ENCODE assay signal across 9 cellular contexts in genomic region chr19:12331211-12331941, GRCh38. TPM values are rescaled to one million over a fixed set of nuclear protein-coding genes. Genes with fewer than 3 reads are reported as not detected.
DNase-seq lines count a peak whose midpoint lies in the region; ATAC-seq, FAIRE-seq and TF ChIP-seq lines count a peak whose summit lies in the region.
"Had no signal": no experiment of that assay in that cellular context is flagged by ENCODE, and none has a peak within 500 bp of the region (broad histone marks: within the 10 kb centered on the region; RNA-seq: fewer than 3 reads in every experiment).

No MANE protein-coding gene starts in this region.

- no peaks in the 10 kb centered on the region for H3K36me3 ChIP-seq in hepatocyte (replicated peaks; ENCODE audit: insufficient read depth, low read depth)

- no peaks in the 10 kb centered on the region for H3K27me3 Mint-ChIP-seq in activated CD4-positive, alpha-beta memory T cell treated with anti-CD3 and anti-CD28 coated beads, Interleukin-2, amount 10 ng/mL, durations not matched to agents 7 days and 5 days

- H3K4me1 Mint-ChIP-seq in activated CD4-positive, alpha-beta memory T cell treated with anti-CD3 and anti-CD28 coated beads, Interleukin-2, amount 10 ng/mL, durations not matched to agents 7 days and 5 days: peaks cover 31% of the 10 kb centered on the region

- TF ChIP-seq CTCF in hepatocyte (IDR thresholded peaks at IDR 0.05; ENCODE audit: poor library complexity) (no peak), D721Med (IDR thresholded peaks at IDR 0.05; ENCODE audit: insufficient read depth, missing control alignments) (no peak)

- H3K9me2 ChIP-seq in hepatocyte (replicated peaks; ENCODE audit: insufficient read depth): no peaks in the 10 kb centered on the region

- peaks cover 17% of the 10 kb centered on the region for H3K4me1 ChIP-seq in hepatocyte (ENCODE audit: insufficient read depth)

- WGBS in hepatocyte (ENCODE audit: low lambda C conversion rate, missing lambda C conversion rate): 54% methylated on average over 4 of the region's 4 CpGs

- POLR2A ChIA-PET in activated CD4-positive, alpha-beta memory T cell treated with anti-CD3 and anti-CD28 coated beads, Interleukin-2, amount 10 ng/mL, durations not matched to agents 7 days and 5 days (lab: Charles Lee): interaction anchor here (0.6 to 3.0 kb wide), 4 partner anchors 13 to 1386 kb away, joined by 3 to 9 read pairs (median 3); partner anchors contain the start of genes ZNF442 and ZNF443

- H2AFZ ChIP-seq in hepatocyte: no peak overlapping the region

- CTCF ChIA-PET in activated CD4-positive, alpha-beta memory T cell treated with anti-CD3 and anti-CD28 coated beads, Interleukin-2, amount 10 ng/mL, durations not matched to agents 7 days and 5 days (lab: Charles Lee): interaction anchor here (0.9 to 1.4 kb wide), 2 partner anchors 89 to 519 kb away, joined by 3 read pairs; no protein-coding TSS in a partner anchor

- peak overlapping the region; percentile 89 for H3K4me2 ChIP-seq in hepatocyte

- peak; percentile 40 for ATAC-seq in HG02840 (IDR thresholded peaks at IDR 0.05; ENCODE audit: low FRiP score, unreplicated experiment)

- H3K27me3 ChIP-seq in hepatocyte: no peaks in the 10 kb centered on the region

- DNase-seq in activated CD4-positive, alpha-beta memory T cell treated with anti-CD3 and anti-CD28 coated beads, Interleukin-2, amount 10 ng/mL, durations not matched to agents 7 days and 5 days: no peak
- DNase-seq in hepatocyte (ENCODE audit: low spot score) (peak; percentile 66), T1000 (lab: John Stamatoyannopoulos, UW) (no peak), inferior parietal cortex (ENCODE audit: extremely low spot score) (no peak), D721Med (ENCODE audit: insufficient read length, low spot score) (no peak), NCI-H2107 treated with DMSO at 0.1 percent for 48 hours (lab: John Stamatoyannopoulos, UW; ENCODE audit: unreplicated experiment) (no peak)
- DNase-seq in stimulated activated naive CD4-positive, alpha-beta T cell (lab: John Stamatoyannopoulos, UW): peak in 5 of 6 experiments; percentile 4 to 42 (median 14)

- peaks cover 27% of the 10 kb centered on the region for H3K9me3 Mint-ChIP-seq in activated CD4-positive, alpha-beta memory T cell treated with anti-CD3 and anti-CD28 coated beads, Interleukin-2, amount 10 ng/mL, durations not matched to agents 7 days and 5 days

- H3K79me2 ChIP-seq in hepatocyte: peaks cover 34% of the 10 kb centered on the region

- H3K4me3 Mint-ChIP-seq in activated CD4-positive, alpha-beta memory T cell treated with anti-CD3 and anti-CD28 coated beads, Interleukin-2, amount 10 ng/mL, durations not matched to agents 7 days and 5 days: peak overlapping the region; percentile 82

- no peak for FAIRE-seq in D721Med (lab: Jason Lieb, UNC)

- H3K4me3 ChIP-seq in hepatocyte: no peak overlapping the region

- H4K20me1 ChIP-seq in hepatocyte (ENCODE audit: insufficient read depth, poor library complexity, severe bottlenecking): no peaks in the 10 kb centered on the region

- no peaks in the 10 kb centered on the region for H3K9me3 ChIP-seq in hepatocyte (ENCODE audit: low read depth)

- no peak overlapping the region for H3K27ac Mint-ChIP-seq in activated CD4-positive, alpha-beta memory T cell treated with anti-CD3 and anti-CD28 coated beads, Interleukin-2, amount 10 ng/mL, durations not matched to agents 7 days and 5 days

- H3K36me3 Mint-ChIP-seq in activated CD4-positive, alpha-beta memory T cell treated with anti-CD3 and anti-CD28 coated beads, Interleukin-2, amount 10 ng/mL, durations not matched to agents 7 days and 5 days (ENCODE audit: low read depth): peaks cover 24% of the 10 kb centered on the region

- H3K27ac ChIP-seq in hepatocyte: peak overlapping the region; percentile 91
- H3K27ac ChIP-seq: HL-60 had no signal

RNA-seq across cellular contexts. Expression of gene ZNF563, which starts 2.1 kb away (rescaled TPM):
- 1 to 10 TPM; 4.0 to 4.5 TPM for total RNA-seq in activated CD4-positive, alpha-beta memory T cell treated with anti-CD3 and anti-CD28 coated beads, Interleukin-2, amount 10 ng/mL, durations not matched to agents 7 days and 5 days
- total RNA-seq in hepatocyte: 4.0 and 5.7 TPM in 2 replicates
- polyA plus RNA-seq in hepatocyte: 6.8 and 9.7 TPM in 2 replicates

RNA-seq across cellular contexts. Expression of gene ZNF442, which starts 34.1 kb away (rescaled TPM):
- under 1 TPM; 0.75 to 0.86 TPM for total RNA-seq in activated CD4-positive, alpha-beta memory T cell treated with anti-CD3 and anti-CD28 coated beads, Interleukin-2, amount 10 ng/mL, durations not matched to agents 7 days and 5 days
- 3.6 and 5.9 TPM in 2 replicates for total RNA-seq in hepatocyte
- polyA plus RNA-seq in hepatocyte: 1.3 and 4.4 TPM in 2 replicates

RNA-seq across cellular contexts. Expression of gene ZNF44, which starts 36.7 kb away (rescaled TPM):
- 10 to 100 TPM; 14.9 to 16.2 TPM for total RNA-seq in activated CD4-positive, alpha-beta memory T cell treated with anti-CD3 and anti-CD28 coated beads, Interleukin-2, amount 10 ng/mL, durations not matched to agents 7 days and 5 days
- 10.9 and 11.7 TPM in 2 replicates for total RNA-seq in hepatocyte
- polyA plus RNA-seq in hepatocyte: 9.9 and 10.0 TPM in 2 replicates

Comparison
In these comparisons a context has a peak if more than half of its experiments do, and no peak if none do; other contexts are left out.
1. DNase-seq: peak in hepatocyte (single experiment) and stimulated activated naive CD4-positive, alpha-beta T cell (5 of 6); none in activated CD4-positive, alpha-beta memory T cell treated with anti-CD3 and anti-CD28 coated beads, Interleukin-2, amount 10 ng/mL, durations not matched to agents 7 days and 5 days (single experiment), T1000 (single experiment), inferior parietal cortex (single experiment), D721Med (single experiment) and NCI-H2107 treated with DMSO at 0.1 percent for 48 hours (single experiment).